ENCODE assay signal across 8 cellular contexts in the genomic region with DNA sequence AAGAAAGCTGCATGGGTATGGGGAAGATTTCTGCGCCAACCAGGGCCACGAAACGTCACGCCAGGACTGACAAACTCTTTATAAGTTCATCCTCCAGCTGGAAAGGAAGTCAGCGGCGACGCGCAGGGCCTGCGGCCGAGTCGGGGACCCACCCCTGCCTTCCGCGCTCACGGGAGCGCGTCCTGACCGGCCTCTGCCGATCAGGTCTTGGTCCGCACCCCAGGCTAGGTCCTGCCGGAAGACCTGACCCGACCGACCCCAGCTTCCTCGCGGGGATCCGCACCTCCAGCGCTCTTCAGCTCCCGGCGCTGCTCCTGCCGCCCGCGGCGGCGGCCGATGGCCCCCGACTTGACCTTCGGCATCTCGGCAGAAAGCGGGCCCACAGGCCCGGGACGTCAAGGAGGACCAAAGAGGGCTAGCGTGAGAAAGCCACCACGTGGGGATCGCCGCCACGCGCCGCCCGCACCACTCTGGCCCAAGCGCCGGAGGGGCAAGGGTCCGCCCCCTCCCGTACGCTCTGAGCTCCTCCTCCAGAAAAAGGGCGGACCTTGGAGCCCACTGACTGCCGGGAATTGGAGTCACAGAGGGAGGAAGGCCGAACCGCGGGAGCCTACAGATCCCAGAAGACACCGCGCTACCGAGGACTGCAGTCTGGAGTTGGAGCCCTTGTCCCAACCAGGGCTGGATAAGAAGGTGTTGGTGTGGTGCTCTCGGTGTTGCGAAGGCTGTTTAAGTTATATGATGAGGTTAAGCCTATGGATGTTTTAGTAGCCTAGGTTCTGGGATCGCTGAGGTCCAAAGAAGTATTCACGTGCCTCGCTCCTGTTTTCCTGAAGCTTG. TPM values are rescaled to one million over a fixed set of nuclear protein-coding genes. Genes with fewer than 3 reads are reported as not detected.
A peak's percentile ranks its signal among the peaks of the same experiment; 100 is the strongest.
DNase-seq lines count a peak whose midpoint lies in the region; ATAC-seq, FAIRE-seq and TF ChIP-seq lines count a peak whose summit lies in the region.

A gene (minus strand): TSS at position 495 of the 840 bp plus-strand sequence. CDS start 133 bp downstream, at position 362.

- intact Hi-C loops in T-helper 2 cell treated with Interferon-gamma antibody and Interleukin-4, amounts not matched to agents 100 ng/mL and 5 ng/mL, for 36 hours (cut with micrococcal nuclease), result loop anchor here (1.0 to 5.0 kb wide), 4 partner anchors 9 to 181 kb away; a partner anchor contains a TSS
- intact Hi-C loops in psoas muscle (cut with DNase I), result loop anchor here in 1 of 2 donors (10.0 kb wide), 1 partner anchor 99 kb away; a partner anchor contains a TSS

- H3K27ac ChIP-seq in right atrium auricular region (peak within 1 kb of the TSS; percentile 98), psoas muscle (peak within 1 kb of the TSS; percentile 96)

- FAIRE-seq in urothelium cell line (lab: Jason Lieb, UNC), result no peak

- H3K36me3 ChIP-seq in right atrium auricular region (peaks cover 21% of the 10 kb centered on the region), psoas muscle (ENCODE audit: insufficient read depth in 1 of 2, low read depth in 1 of 2) (peaks cover 0 to 33% of the 10 kb centered on the region in 2 donors)

- peaks cover 0 to 13% of the 10 kb centered on the region in 2 donors for H3K4me1 ChIP-seq in right atrium auricular region
- peaks cover 9% of the 10 kb centered on the region for H3K4me1 ChIP-seq in psoas muscle

- no peak for TF ChIP-seq CTCF in right atrium auricular region (IDR thresholded peaks at IDR 0.05)
- TF ChIP-seq CTCF in psoas muscle (IDR thresholded peaks at IDR 0.05), result no peak

- DNase-seq in NCI-H187 treated with DMSO at 0.1 percent for 48 hours (lab: John Stamatoyannopoulos, UW) (peak; percentile 97), anterior cingulate cortex (lab: John Stamatoyannopoulos, UW) (peak; percentile 55 to 98 (median 95)), right atrium auricular region (ENCODE audit: low spot score) (peak; percentile 98), psoas muscle (peak; percentile 94 to 97), urothelium cell line (ENCODE audit: low spot score) (peak; percentile 97)

- H3K4me3 ChIP-seq in right atrium auricular region (peak within 1 kb of the TSS; percentile 82 to 86), psoas muscle (peak within 1 kb of the TSS; percentile 94)

- H3K9me3 ChIP-seq in right atrium auricular region (no peaks in the 10 kb centered on the region), psoas muscle (no peaks in the 10 kb centered on the region)

- ATAC-seq in GM18499 (IDR thresholded peaks at IDR 0.05; ENCODE audit: insufficient read depth, unreplicated experiment) (peak; percentile 87), HG02943 (IDR thresholded peaks at IDR 0.05; ENCODE audit: low read depth, unreplicated experiment) (peak; percentile 98), psoas muscle (peak; percentile 99 to 100 (median 100))

- H3K27me3 ChIP-seq in right atrium auricular region (no peaks in the 10 kb centered on the region), psoas muscle (ENCODE audit: insufficient read depth in 3 of 3, low read length in 2 of 3) (no peaks in the 10 kb centered on the region)

- WGBS in psoas muscle, 3 donors, result 0 to 1% (median 1%) methylated on average over 57 to 66 of the region's 66 CpGs

RNA-seq across cellular contexts. Expression of the gene that starts here (rescaled TPM):
- 21.7 and 22.1 TPM in 2 replicates for total RNA-seq in T-helper 2 cell treated with Interferon-gamma antibody and Interleukin-4, amounts not matched to agents 100 ng/mL and 5 ng/mL, for 36 hours
- total RNA-seq in right atrium auricular region (10 to 100 TPM; 23.0 to 25.1 TPM), psoas muscle (10 to 100 TPM in 3 of 4 donors, 1 to 10 TPM in 1; 8.5 to 28.0 (median 21.8) TPM)
- 10 to 100 TPM; 15.9 to 27.5 (median 16.1) TPM for polyA plus RNA-seq in psoas muscle

Comparison
In these comparisons a context has a peak if more than half of its experiments do, and no peak if none do; other contexts are left out.
1. Peak in every context shown above with its lines: DNase-seq, ATAC-seq, H3K4me3 ChIP-seq and H3K27ac ChIP-seq.